In genomic region chr22:37165066-37165465, GRCh38 we compare ENCODE assay signal across 24 cellular contexts. TPM values are rescaled to one million over a fixed set of nuclear protein-coding genes. Genes with fewer than 3 reads are reported as not detected.
DNase-seq lines count a peak whose midpoint lies in the region; ATAC-seq and TF ChIP-seq lines count a peak whose summit lies in the region.
"Had no signal": no experiment of that assay in that cellular context is flagged by ENCODE, and none has a peak within 500 bp of the region (broad histone marks: within the 10 kb centered on the region; RNA-seq: fewer than 3 reads in every experiment).

No MANE protein-coding gene starts in this region.

- CTCF ChIA-PET in activated CD8-positive, alpha-beta memory T cell treated with anti-CD3 and anti-CD28 coated beads, Interleukin-2, amount 10 ng/mL, durations not matched to agents 7 days and 5 days (lab: Charles Lee): interaction anchor here (1.1 to 9.4 kb wide), 12 partner anchors 9 to 96 kb away, joined by 3 to 150 read pairs (median 5); partner anchors contain the start of gene IL2RB
- CTCF ChIA-PET in CD8-positive, alpha-beta T cell (lab: Charles Lee): interaction anchor here (0.7 to 9.3 kb wide), 14 partner anchors 13 to 382 kb away, joined by 3 to 86 read pairs (median 17); partner anchors contain the start of genes C1QTNF6 and IL2RB
- CTCF ChIA-PET in naive thymus-derived CD4-positive, alpha-beta T cell (lab: Charles Lee): interaction anchor here (1.1 to 3.9 kb wide), 10 partner anchors 15 to 185 kb away, joined by 3 to 20 read pairs (median 5); partner anchors contain the start of gene C1QTNF6
- CTCF ChIA-PET in GM10248 (lab: Yijun Ruan, JAX): interaction anchor here (0.9 to 8.9 kb wide), 19 partner anchors 8 to 293 kb away, joined by 3 to 83 read pairs (median 4); partner anchors contain the start of genes C1QTNF6 and IL2RB

- no peak for TF ChIP-seq CTCF in CD8-positive, alpha-beta T cell (IDR thresholded peaks at IDR 0.05)
- no peak for TF ChIP-seq CTCF in GM10248 (IDR thresholded peaks at IDR 0.05; ENCODE audit: control extremely low read depth, extremely low read depth, low read depth, missing control alignments)

- intact Hi-C loops in CD8-positive, alpha-beta T cell (cut with DNase I, micrococcal nuclease): no loop called here
- intact Hi-C loops in activated T-helper 1 cell treated with anti-CD3 and anti-CD28 coated beads, Interleukin-12 subunit alpha, Interleukin-12 subunit beta, Interleukin-2, Interleukin-4 antibody, amounts not matched to agents 30 ng/mL and 10 ng/mL and 1 ng/mL, durations not matched to agents 14 hours and 24 hours and 36 hours (cut with micrococcal nuclease): no loop called here
- intact Hi-C loops in naive thymus-derived CD4-positive, alpha-beta T cell (cut with micrococcal nuclease): loop anchor here in 1 of 2 donors (5.0 kb wide), 1 partner anchor 292 kb away; no protein-coding TSS in a partner anchor

- no peaks in the 10 kb centered on the region for H3K36me3 ChIP-seq in CD8-positive, alpha-beta T cell (ENCODE audit: insufficient read depth, low read length)
- no peaks in the 10 kb centered on the region for H3K36me3 ChIP-seq in naive thymus-derived CD4-positive, alpha-beta T cell (ENCODE audit: control insufficient read depth in 2 of 3, insufficient read depth in 3 of 3, low read length in 3 of 3)

- H3K27ac ChIP-seq in CD8-positive, alpha-beta T cell (ENCODE audit: low read depth, low read length): no peak overlapping the region
- no peak overlapping the region for H3K27ac ChIP-seq in naive thymus-derived CD4-positive, alpha-beta T cell (ENCODE audit: low read depth, low read length)
- H3K27ac ChIP-seq: epithelial cell of prostate, testis had no signal

- H3K9me3 ChIP-seq in CD8-positive, alpha-beta T cell (ENCODE audit: low read length): no peaks in the 10 kb centered on the region
- no peaks in the 10 kb centered on the region for H3K9me3 ChIP-seq in naive thymus-derived CD4-positive, alpha-beta T cell (ENCODE audit: control insufficient read depth in 2 of 3, low read length in 3 of 3)
- H3K9me3 ChIP-seq: testis had no signal

- H3K27ac Mint-ChIP-seq in activated CD8-positive, alpha-beta memory T cell treated with anti-CD3 and anti-CD28 coated beads, Interleukin-2, amount 10 ng/mL, durations not matched to agents 7 days and 5 days: peak overlapping the region; percentile 99
- H3K27ac Mint-ChIP-seq in CD8-positive, alpha-beta T cell: peak overlapping the region; percentile 69
- H3K27ac Mint-ChIP-seq in activated T-helper 1 cell treated with anti-CD3 and anti-CD28 coated beads, Interleukin-12 subunit alpha, Interleukin-12 subunit beta, Interleukin-2, Interleukin-4 antibody, amounts not matched to agents 30 ng/mL and 10 ng/mL and 1 ng/mL, durations not matched to agents 14 hours and 24 hours and 36 hours: peak overlapping the region; percentile 94
- H3K27ac Mint-ChIP-seq in naive thymus-derived CD4-positive, alpha-beta T cell: peak overlapping the region in 6 of 9 donors; percentile 21 to 98 (median 74)

- no peaks in the 10 kb centered on the region for H3K27me3 Mint-ChIP-seq in activated CD8-positive, alpha-beta memory T cell treated with anti-CD3 and anti-CD28 coated beads, Interleukin-2, amount 10 ng/mL, durations not matched to agents 7 days and 5 days
- no peaks in the 10 kb centered on the region for H3K27me3 Mint-ChIP-seq in CD8-positive, alpha-beta T cell (ENCODE audit: low read depth)
- peaks cover 3% of the 10 kb centered on the region for H3K27me3 Mint-ChIP-seq in activated T-helper 1 cell treated with anti-CD3 and anti-CD28 coated beads, Interleukin-12 subunit alpha, Interleukin-12 subunit beta, Interleukin-2, Interleukin-4 antibody, amounts not matched to agents 30 ng/mL and 10 ng/mL and 1 ng/mL, durations not matched to agents 14 hours and 24 hours and 36 hours (ENCODE audit: insufficient read depth)
- no peaks in the 10 kb centered on the region for H3K27me3 Mint-ChIP-seq in naive thymus-derived CD4-positive, alpha-beta T cell

- POLR2A ChIA-PET in CD8-positive, alpha-beta T cell (lab: Charles Lee): interaction anchor here (0.7 to 3.3 kb wide), 5 partner anchors 15 to 389 kb away, joined by 3 to 23 read pairs (median 5); partner anchors contain the start of genes IFT27 and IL2RB
- POLR2A ChIA-PET in naive thymus-derived CD4-positive, alpha-beta T cell (lab: Charles Lee): interaction anchor here (0.7 to 2.8 kb wide), 5 partner anchors 9 to 42 kb away, joined by 3 to 15 read pairs (median 4); no protein-coding TSS in a partner anchor
- POLR2A ChIA-PET in GM10248 (lab: Yijun Ruan, JAX): interaction anchor here (3.4 kb wide), 1 partner anchor 15 kb away, joined by 16 read pairs; the partner anchor contains the start of gene IL2RB

- no peak for ATAC-seq in activated CD8-positive, alpha-beta memory T cell treated with anti-CD3 and anti-CD28 coated beads, Interleukin-2, amount 10 ng/mL, durations not matched to agents 7 days and 5 days
- ATAC-seq in CD8-positive, alpha-beta T cell: no peak
- no peak for ATAC-seq in naive thymus-derived CD4-positive, alpha-beta T cell
- ATAC-seq in HG02623 (IDR thresholded peaks at IDR 0.05; ENCODE audit: unreplicated experiment): no peak
- no peak for ATAC-seq in HG03139 (IDR thresholded peaks at IDR 0.05; ENCODE audit: unreplicated experiment)

- H3K36me3 Mint-ChIP-seq in activated CD8-positive, alpha-beta memory T cell treated with anti-CD3 and anti-CD28 coated beads, Interleukin-2, amount 10 ng/mL, durations not matched to agents 7 days and 5 days: peaks cover 27% of the 10 kb centered on the region
- peaks cover under 1% of the 10 kb centered on the region for H3K36me3 Mint-ChIP-seq in CD8-positive, alpha-beta T cell
- H3K36me3 Mint-ChIP-seq in activated T-helper 1 cell treated with anti-CD3 and anti-CD28 coated beads, Interleukin-12 subunit alpha, Interleukin-12 subunit beta, Interleukin-2, Interleukin-4 antibody, amounts not matched to agents 30 ng/mL and 10 ng/mL and 1 ng/mL, durations not matched to agents 14 hours and 24 hours and 36 hours (ENCODE audit: low read depth): peaks cover 4% of the 10 kb centered on the region
- H3K36me3 Mint-ChIP-seq in naive thymus-derived CD4-positive, alpha-beta T cell: peaks cover 0 to 26% (median 0%) of the 10 kb centered on the region in 5 donors

- peak overlapping the region; percentile 21 for H3K4me3 Mint-ChIP-seq in activated CD8-positive, alpha-beta memory T cell treated with anti-CD3 and anti-CD28 coated beads, Interleukin-2, amount 10 ng/mL, durations not matched to agents 7 days and 5 days
- peak overlapping the region; percentile 42 for H3K4me3 Mint-ChIP-seq in CD8-positive, alpha-beta T cell
- H3K4me3 Mint-ChIP-seq in activated T-helper 1 cell treated with anti-CD3 and anti-CD28 coated beads, Interleukin-12 subunit alpha, Interleukin-12 subunit beta, Interleukin-2, Interleukin-4 antibody, amounts not matched to agents 30 ng/mL and 10 ng/mL and 1 ng/mL, durations not matched to agents 14 hours and 24 hours and 36 hours: no peak overlapping the region
- H3K4me3 Mint-ChIP-seq in naive thymus-derived CD4-positive, alpha-beta T cell: peak overlapping the region in 3 of 10 donors; percentile 14 to 63 (median 49)

- peaks cover 5% of the 10 kb centered on the region for H3K9me3 Mint-ChIP-seq in activated CD8-positive, alpha-beta memory T cell treated with anti-CD3 and anti-CD28 coated beads, Interleukin-2, amount 10 ng/mL, durations not matched to agents 7 days and 5 days (ENCODE audit: low read depth)
- no peaks in the 10 kb centered on the region for H3K9me3 Mint-ChIP-seq in CD8-positive, alpha-beta T cell
- H3K9me3 Mint-ChIP-seq in activated T-helper 1 cell treated with anti-CD3 and anti-CD28 coated beads, Interleukin-12 subunit alpha, Interleukin-12 subunit beta, Interleukin-2, Interleukin-4 antibody, amounts not matched to agents 30 ng/mL and 10 ng/mL and 1 ng/mL, durations not matched to agents 14 hours and 24 hours and 36 hours: peaks cover 11% of the 10 kb centered on the region
- H3K9me3 Mint-ChIP-seq in naive thymus-derived CD4-positive, alpha-beta T cell: peaks cover 0 to 5% (median 0%) of the 10 kb centered on the region in 11 donors

- peaks cover 88% of the 10 kb centered on the region for H3K4me1 ChIP-seq in CD8-positive, alpha-beta T cell (ENCODE audit: insufficient read depth, low read length)
- peaks cover 60 to 90% of the 10 kb centered on the region in 2 donors for H3K4me1 ChIP-seq in naive thymus-derived CD4-positive, alpha-beta T cell (ENCODE audit: control insufficient read depth in 2 of 2, insufficient read depth in 2 of 2, low read length in 2 of 2)

- no peak overlapping the region for H3K4me3 ChIP-seq in CD8-positive, alpha-beta T cell (ENCODE audit: low read depth, low read length)
- no peak overlapping the region for H3K4me3 ChIP-seq in naive thymus-derived CD4-positive, alpha-beta T cell (ENCODE audit: low read length)
- H3K4me3 ChIP-seq: testis had no signal

- DNase-seq in activated CD8-positive, alpha-beta memory T cell treated with anti-CD3 and anti-CD28 coated beads, Interleukin-2, amount 10 ng/mL, durations not matched to agents 7 days and 5 days: no peak
- no peak for DNase-seq in activated CD8-positive, alpha-beta memory T cell treated with anti-CD3 and anti-CD28 coated beads for 24 hours
- no peak for DNase-seq in CD8-positive, alpha-beta T cell
- no peak for DNase-seq in activated T-helper 1 cell treated with anti-CD3 and anti-CD28 coated beads, Interleukin-12 subunit alpha, Interleukin-12 subunit beta, Interleukin-2, Interleukin-4 antibody, amounts not matched to agents 30 ng/mL and 10 ng/mL and 1 ng/mL, durations not matched to agents 14 hours and 24 hours and 36 hours (ENCODE audit: low spot score)
- DNase-seq in naive thymus-derived CD4-positive, alpha-beta T cell: no peak
- no peak for DNase-seq in GM10248 (ENCODE audit: extremely low spot score)
- DNase-seq: activated CD8-positive, alpha-beta memory T cell treated with anti-CD3 and anti-CD28 coated beads, Interleukin-2, amount 50 U/mL, for 4 hours; C1 segment of cervical spinal cord; foreskin fibroblast; hypothalamus; mesendoderm; NCI-H1105 treated with DMSO at 0.1 percent for 48 hours; SHP77 treated with DMSO at 0.1 percent for 48 hours; testis had no signal

- peaks cover 98% of the 10 kb centered on the region for H3K4me1 Mint-ChIP-seq in activated CD8-positive, alpha-beta memory T cell treated with anti-CD3 and anti-CD28 coated beads, Interleukin-2, amount 10 ng/mL, durations not matched to agents 7 days and 5 days
- H3K4me1 Mint-ChIP-seq in CD8-positive, alpha-beta T cell (ENCODE audit: low read depth): peaks cover 89% of the 10 kb centered on the region
- H3K4me1 Mint-ChIP-seq in activated T-helper 1 cell treated with anti-CD3 and anti-CD28 coated beads, Interleukin-12 subunit alpha, Interleukin-12 subunit beta, Interleukin-2, Interleukin-4 antibody, amounts not matched to agents 30 ng/mL and 10 ng/mL and 1 ng/mL, durations not matched to agents 14 hours and 24 hours and 36 hours (ENCODE audit: low read depth): peaks cover 78% of the 10 kb centered on the region
- peaks cover 40 to 91% (median 60%) of the 10 kb centered on the region in 7 donors for H3K4me1 Mint-ChIP-seq in naive thymus-derived CD4-positive, alpha-beta T cell

- H3K27me3 ChIP-seq in CD8-positive, alpha-beta T cell (ENCODE audit: insufficient read depth, low read length): no peaks in the 10 kb centered on the region
- H3K27me3 ChIP-seq in naive thymus-derived CD4-positive, alpha-beta T cell (ENCODE audit: control insufficient read depth in 2 of 2, insufficient read depth in 2 of 2, low read length in 2 of 2): no peaks in the 10 kb centered on the region
- H3K27me3 ChIP-seq: testis had no signal

RNA-seq across cellular contexts. Expression of gene IL2RB, which starts 15.3 kb away (rescaled TPM):
- 100 to 1,000 TPM; 376 to 468 TPM for total RNA-seq in activated CD8-positive, alpha-beta memory T cell treated with anti-CD3 and anti-CD28 coated beads, Interleukin-2, amount 10 ng/mL, durations not matched to agents 7 days and 5 days
- total RNA-seq in CD8-positive, alpha-beta T cell: 100 to 1,000 TPM; 121 to 129 TPM
- 273 and 278 TPM in 2 replicates for total RNA-seq in activated T-helper 1 cell treated with anti-CD3 and anti-CD28 coated beads, Interleukin-12 subunit alpha, Interleukin-12 subunit beta, Interleukin-2, Interleukin-4 antibody, amounts not matched to agents 30 ng/mL and 10 ng/mL and 1 ng/mL, durations not matched to agents 14 hours and 24 hours and 36 hours
- total RNA-seq in naive thymus-derived CD4-positive, alpha-beta T cell: 100 to 1,000 TPM in 2 of 5 experiments, 10 to 100 TPM in 3; 14.3 to 209 (median 44.1) TPM
- polyA plus RNA-seq in naive thymus-derived CD4-positive, alpha-beta T cell: 10 to 100 TPM; 13.6 to 20.2 TPM
- total RNA-seq: bronchial epithelial cell, dermis microvascular lymphatic vessel endothelial cell, LHCN-M2, OCI-LY7 had no signal
- polyA plus RNA-seq: neural cell had no signal

RNA-seq across cellular contexts. Expression of gene C1QTNF6, which starts 23.0 kb away (rescaled TPM):
- total RNA-seq in activated CD8-positive, alpha-beta memory T cell treated with anti-CD3 and anti-CD28 coated beads, Interleukin-2, amount 10 ng/mL, durations not matched to agents 7 days and 5 days: 1 to 10 TPM; 6.7 to 7.4 TPM
- 10 to 100 TPM; 12.0 to 12.9 TPM for total RNA-seq in CD8-positive, alpha-beta T cell
- total RNA-seq in activated T-helper 1 cell treated with anti-CD3 and anti-CD28 coated beads, Interleukin-12 subunit alpha, Interleukin-12 subunit beta, Interleukin-2, Interleukin-4 antibody, amounts not matched to agents 30 ng/mL and 10 ng/mL and 1 ng/mL, durations not matched to agents 14 hours and 24 hours and 36 hours: 4.8 and 4.9 TPM in 2 replicates
- 10 to 100 TPM; 12.4 to 27.6 (median 20.2) TPM for total RNA-seq in naive thymus-derived CD4-positive, alpha-beta T cell
- 1 to 10 TPM; 1.1 to 2.4 TPM for polyA plus RNA-seq in naive thymus-derived CD4-positive, alpha-beta T cell

RNA-seq across cellular contexts. Expression of gene SSTR3, which starts 47.2 kb away (rescaled TPM):
- total RNA-seq in activated CD8-positive, alpha-beta memory T cell treated with anti-CD3 and anti-CD28 coated beads, Interleukin-2, amount 10 ng/mL, durations not matched to agents 7 days and 5 days: 1 to 10 TPM; 1.3 to 2.2 TPM
- total RNA-seq in CD8-positive, alpha-beta T cell: 1 to 10 TPM; 2.6 to 3.1 TPM
- total RNA-seq in activated T-helper 1 cell treated with anti-CD3 and anti-CD28 coated beads, Interleukin-12 subunit alpha, Interleukin-12 subunit beta, Interleukin-2, Interleukin-4 antibody, amounts not matched to agents 30 ng/mL and 10 ng/mL and 1 ng/mL, durations not matched to agents 14 hours and 24 hours and 36 hours: 2.3 TPM in 2 replicates
- 10 to 100 TPM in 2 of 5 experiments, 1 to 10 TPM in 3; 3.9 to 30.4 (median 6.4) TPM for total RNA-seq in naive thymus-derived CD4-positive, alpha-beta T cell
- 1 to 10 TPM; 5.8 to 9.5 TPM for polyA plus RNA-seq in naive thymus-derived CD4-positive, alpha-beta T cell
- total RNA-seq: bronchial epithelial cell, dermis microvascular lymphatic vessel endothelial cell, H4, LHCN-M2 had no signal
- polyA plus RNA-seq: keratinocyte, neural cell had no signal

RNA-seq across cellular contexts. Expression of gene TMPRSS6, which starts 55.6 kb away (rescaled TPM):
- 1 to 10 TPM; 1.3 to 3.3 TPM for total RNA-seq in activated CD8-positive, alpha-beta memory T cell treated with anti-CD3 and anti-CD28 coated beads, Interleukin-2, amount 10 ng/mL, durations not matched to agents 7 days and 5 days
- total RNA-seq in CD8-positive, alpha-beta T cell: under 1 TPM; 0.27 to 0.58 TPM
- total RNA-seq in activated T-helper 1 cell treated with anti-CD3 and anti-CD28 coated beads, Interleukin-12 subunit alpha, Interleukin-12 subunit beta, Interleukin-2, Interleukin-4 antibody, amounts not matched to agents 30 ng/mL and 10 ng/mL and 1 ng/mL, durations not matched to agents 14 hours and 24 hours and 36 hours: 2.3 and 3.3 TPM in 2 replicates
- total RNA-seq in naive thymus-derived CD4-positive, alpha-beta T cell: 1 to 10 TPM in 2 of 5 experiments, under 1 TPM in 3; 0.22 to 3.2 (median 0.32) TPM
- polyA plus RNA-seq in naive thymus-derived CD4-positive, alpha-beta T cell: not detected
- total RNA-seq: bronchial epithelial cell, dermis microvascular lymphatic vessel endothelial cell, H4, LHCN-M2, OCI-LY7 had no signal
- polyA plus RNA-seq: keratinocyte, neural cell had no signal
